In the genomic region with DNA sequence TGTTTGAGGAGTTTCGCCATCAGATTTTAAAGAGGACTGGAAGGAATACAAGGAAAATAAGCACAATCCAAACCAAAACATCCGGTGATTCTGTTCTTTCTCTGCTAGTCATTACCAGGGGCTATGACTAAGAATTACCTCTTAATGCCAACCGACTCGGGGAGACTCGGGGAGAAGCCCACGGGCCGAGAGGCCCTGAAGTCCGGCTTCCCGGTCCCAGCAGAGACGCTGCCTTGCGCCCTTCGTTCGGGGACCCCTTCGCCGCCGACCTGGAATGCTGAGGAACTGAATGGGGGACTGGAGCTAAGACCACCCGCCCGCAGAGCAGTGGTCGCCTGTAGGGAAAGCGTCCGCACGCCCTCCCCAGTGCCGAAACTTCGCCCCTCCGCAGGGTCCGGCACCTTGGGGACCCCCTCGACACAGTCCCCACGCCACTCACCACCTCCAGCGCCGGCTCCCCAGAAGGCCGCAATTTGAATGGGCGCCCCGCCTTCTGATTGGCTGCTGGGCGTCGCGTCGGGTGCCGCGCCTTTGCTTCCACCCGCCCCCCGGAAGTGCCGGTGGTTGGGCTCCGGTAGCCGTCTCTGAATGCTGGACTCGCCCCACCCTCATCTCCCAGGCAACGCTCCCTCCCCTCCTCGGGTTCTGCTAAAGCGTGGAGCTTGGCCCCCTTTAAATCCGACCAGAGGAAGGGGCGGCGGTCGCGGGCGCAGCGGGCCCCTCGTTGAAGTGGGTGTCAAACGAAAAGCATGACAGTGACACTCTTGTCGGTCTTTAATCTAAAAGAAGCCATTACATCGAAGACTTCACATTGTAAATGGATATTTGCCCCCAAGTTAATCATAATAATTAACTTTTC, we compare ENCODE assay signal across 1 cellular context.
TF ChIP-seq lines count a peak whose summit lies in the region.

A gene with protein sequence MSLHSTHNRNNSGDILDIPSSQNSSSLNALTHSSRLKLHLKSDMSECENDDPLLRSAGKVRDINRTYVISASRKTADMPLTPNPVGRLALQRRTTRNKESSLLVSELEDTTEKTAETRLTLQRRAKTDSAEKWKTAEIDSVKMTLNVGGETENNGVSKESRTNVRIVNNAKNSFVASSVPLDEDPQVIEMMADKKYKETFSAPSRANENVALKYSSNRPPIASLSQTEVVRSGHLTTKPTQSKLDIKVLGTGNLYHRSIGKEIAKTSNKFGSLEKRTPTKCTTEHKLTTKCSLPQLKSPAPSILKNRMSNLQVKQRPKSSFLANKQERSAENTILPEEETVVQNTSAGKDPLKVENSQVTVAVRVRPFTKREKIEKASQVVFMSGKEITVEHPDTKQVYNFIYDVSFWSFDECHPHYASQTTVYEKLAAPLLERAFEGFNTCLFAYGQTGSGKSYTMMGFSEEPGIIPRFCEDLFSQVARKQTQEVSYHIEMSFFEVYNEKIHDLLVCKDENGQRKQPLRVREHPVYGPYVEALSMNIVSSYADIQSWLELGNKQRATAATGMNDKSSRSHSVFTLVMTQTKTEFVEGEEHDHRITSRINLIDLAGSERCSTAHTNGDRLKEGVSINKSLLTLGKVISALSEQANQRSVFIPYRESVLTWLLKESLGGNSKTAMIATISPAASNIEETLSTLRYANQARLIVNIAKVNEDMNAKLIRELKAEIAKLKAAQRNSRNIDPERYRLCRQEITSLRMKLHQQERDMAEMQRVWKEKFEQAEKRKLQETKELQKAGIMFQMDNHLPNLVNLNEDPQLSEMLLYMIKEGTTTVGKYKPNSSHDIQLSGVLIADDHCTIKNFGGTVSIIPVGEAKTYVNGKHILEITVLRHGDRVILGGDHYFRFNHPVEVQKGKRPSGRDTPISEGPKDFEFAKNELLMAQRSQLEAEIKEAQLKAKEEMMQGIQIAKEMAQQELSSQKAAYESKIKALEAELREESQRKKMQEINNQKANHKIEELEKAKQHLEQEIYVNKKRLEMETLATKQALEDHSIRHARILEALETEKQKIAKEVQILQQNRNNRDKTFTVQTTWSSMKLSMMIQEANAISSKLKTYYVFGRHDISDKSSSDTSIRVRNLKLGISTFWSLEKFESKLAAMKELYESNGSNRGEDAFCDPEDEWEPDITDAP (N-terminal part only) (minus strand): TSS at position 479 of the 859 bp plus-strand sequence. CDS start 2,028 bp downstream, outside the sequence.

TF ChIP-seq in K562, 482 proteins besides CTCF, POLR2A, EP300 and RAD21 (continued from another document and continues in another):
- TF ChIP-seq CUX1 (CRISPR knock-in tag; IDR thresholded peaks at IDR 0.05) = no peak
- TF ChIP-seq YBX1 (IDR thresholded peaks at IDR 0.05) = no peak
- TF ChIP-seq ZKSCAN1 (IDR thresholded peaks at IDR 0.05; ENCODE audit: low read depth, low read length) = no peak
- no peak for TF ChIP-seq SNRNP70 (optimal IDR thresholded peaks at IDR 0.05; ENCODE audit: low read depth, low read length)
- TF ChIP-seq TBL1XR1 (IDR thresholded peaks at IDR 0.05; ENCODE audit: low read length in 2 of 2) = no peak
- peak; percentile 85; the same call in 1 of the 2 replicates for TF ChIP-seq NR4A1 (CRISPR knock-in tag; IDR thresholded peaks at IDR 0.05)
- TF ChIP-seq NR4A1 (tag; IDR thresholded peaks at IDR 0.05) = no peak
- peak; percentile 98 for TF ChIP-seq SP1 (CRISPR knock-in tag; IDR thresholded peaks at IDR 0.05)
- TF ChIP-seq FOXP1 (CRISPR knock-in tag; IDR thresholded peaks at IDR 0.05) = peak; percentile 94
- TF ChIP-seq, protein P1, sequence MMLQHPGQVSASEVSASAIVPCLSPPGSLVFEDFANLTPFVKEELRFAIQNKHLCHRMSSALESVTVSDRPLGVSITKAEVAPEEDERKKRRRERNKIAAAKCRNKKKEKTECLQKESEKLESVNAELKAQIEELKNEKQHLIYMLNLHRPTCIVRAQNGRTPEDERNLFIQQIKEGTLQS (IDR thresholded peaks at IDR 0.05) = peak; percentile 32; the same call in 1 of the 2 replicates
- TF ChIP-seq, protein P1 (CRISPR knock-in tag; conservative IDR thresholded peaks at IDR 0.05) = no peak
- TF ChIP-seq SETDB1 (IDR thresholded peaks at IDR 0.05; ENCODE audit: low read length) = no peak
- TF ChIP-seq PML (IDR thresholded peaks at IDR 0.05; ENCODE audit: low read length) = peak; percentile 71
- no peak; the same call in 1 of the 2 replicates for TF ChIP-seq BRD4 (IDR thresholded peaks at IDR 0.05)
- TF ChIP-seq FOXA3 (CRISPR knock-in tag; conservative IDR thresholded peaks at IDR 0.05 in 1 of 2, IDR thresholded peaks at IDR 0.05 in 1 of 2) = peak in 1 of 2 experiments; percentile 41; a peak in 1 of 4 replicates
- TF ChIP-seq ZFPM2 (CRISPR knock-in tag; IDR thresholded peaks at IDR 0.05) = 0 out of 2 replicates have a peak, but pooled peaks have one; percentile 9
- no peak for TF ChIP-seq NCOA4 (IDR thresholded peaks at IDR 0.05; ENCODE audit: partially characterized antibody)
- TF ChIP-seq CC2D1A (IDR thresholded peaks at IDR 0.05) = peak; percentile 96
- TF ChIP-seq POLR2B (IDR thresholded peaks at IDR 0.05; ENCODE audit: low read depth, partially characterized antibody) = peak; percentile 80
- TF ChIP-seq, protein P2, sequence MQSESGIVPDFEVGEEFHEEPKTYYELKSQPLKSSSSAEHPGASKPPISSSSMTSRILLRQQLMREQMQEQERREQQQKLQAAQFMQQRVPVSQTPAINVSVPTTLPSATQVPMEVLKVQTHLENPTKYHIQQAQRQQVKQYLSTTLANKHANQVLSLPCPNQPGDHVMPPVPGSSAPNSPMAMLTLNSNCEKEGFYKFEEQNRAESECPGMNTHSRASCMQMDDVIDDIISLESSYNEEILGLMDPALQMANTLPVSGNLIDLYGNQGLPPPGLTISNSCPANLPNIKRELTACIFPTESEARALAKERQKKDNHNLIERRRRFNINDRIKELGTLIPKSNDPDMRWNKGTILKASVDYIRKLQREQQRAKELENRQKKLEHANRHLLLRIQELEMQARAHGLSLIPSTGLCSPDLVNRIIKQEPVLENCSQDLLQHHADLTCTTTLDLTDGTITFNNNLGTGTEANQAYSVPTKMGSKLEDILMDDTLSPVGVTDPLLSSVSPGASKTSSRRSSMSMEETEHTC (IDR thresholded peaks at IDR 0.05) = no peak
- TF ChIP-seq THAP12 (CRISPR knock-in tag; IDR thresholded peaks at IDR 0.05) = peak; percentile 84
- peak; percentile 59 for TF ChIP-seq ATF1 (CRISPR knock-in tag; IDR thresholded peaks at IDR 0.05)
- peak; percentile 97 for TF ChIP-seq ATF1 (tag; IDR thresholded peaks at IDR 0.05)
- TF ChIP-seq FOS (IDR thresholded peaks at IDR 0.05; ENCODE audit: extremely low read depth, insufficient read length) = peak; percentile 77
- no peak for TF ChIP-seq ZNF586 (CRISPR knock-in tag; conservative IDR thresholded peaks at IDR 0.05)
- peak; percentile 93 for TF ChIP-seq GABPA (tag; conservative IDR thresholded peaks at IDR 0.05; ENCODE audit: low read depth)
- TF ChIP-seq, protein P3, sequence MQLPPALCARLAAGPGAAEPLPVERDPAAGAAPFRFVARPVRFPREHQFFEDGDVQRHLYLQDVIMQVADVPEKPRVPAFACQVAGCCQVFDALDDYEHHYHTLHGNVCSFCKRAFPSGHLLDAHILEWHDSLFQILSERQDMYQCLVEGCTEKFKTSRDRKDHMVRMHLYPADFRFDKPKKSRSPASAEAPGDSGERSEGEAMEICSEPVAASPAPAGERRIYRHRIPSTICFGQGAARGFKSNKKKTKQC (CRISPR knock-in tag; IDR thresholded peaks at IDR 0.05) = peak; percentile 88; the same call in 1 of the 2 replicates
- no peak for TF ChIP-seq ZNF707 (CRISPR knock-in tag; conservative IDR thresholded peaks at IDR 0.05)
- TF ChIP-seq, protein P4, sequence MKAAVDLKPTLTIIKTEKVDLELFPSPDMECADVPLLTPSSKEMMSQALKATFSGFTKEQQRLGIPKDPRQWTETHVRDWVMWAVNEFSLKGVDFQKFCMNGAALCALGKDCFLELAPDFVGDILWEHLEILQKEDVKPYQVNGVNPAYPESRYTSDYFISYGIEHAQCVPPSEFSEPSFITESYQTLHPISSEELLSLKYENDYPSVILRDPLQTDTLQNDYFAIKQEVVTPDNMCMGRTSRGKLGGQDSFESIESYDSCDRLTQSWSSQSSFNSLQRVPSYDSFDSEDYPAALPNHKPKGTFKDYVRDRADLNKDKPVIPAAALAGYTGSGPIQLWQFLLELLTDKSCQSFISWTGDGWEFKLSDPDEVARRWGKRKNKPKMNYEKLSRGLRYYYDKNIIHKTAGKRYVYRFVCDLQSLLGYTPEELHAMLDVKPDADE (conservative IDR thresholded peaks at IDR 0.05; ENCODE audit: control insufficient read depth, low read depth, low read length) = peak; percentile 84; the same call in 1 of the 2 replicates
- no peak for TF ChIP-seq ASH1L (IDR thresholded peaks at IDR 0.05; ENCODE audit: borderline replicate concordance, low read depth, partially characterized antibody)
- TF ChIP-seq ZNF140 (CRISPR knock-in tag; IDR thresholded peaks at IDR 0.05) = no peak
- no peak for TF ChIP-seq NUFIP1 (IDR thresholded peaks at IDR 0.05; ENCODE audit: partially characterized antibody)
- no peak; the same call in 1 of the 2 replicates for TF ChIP-seq RBM34 (IDR thresholded peaks at IDR 0.05; ENCODE audit: borderline replicate concordance, insufficient read depth, low read length)
- peak; percentile 71; the same call in 1 of the 2 replicates for TF ChIP-seq MYNN (IDR thresholded peaks at IDR 0.05)
- no peak for TF ChIP-seq MYNN (CRISPR knock-in tag; IDR thresholded peaks at IDR 0.05)
- no peak for TF ChIP-seq ZNF778 (CRISPR knock-in tag; IDR thresholded peaks at IDR 0.05)
- TF ChIP-seq ZNF717 (CRISPR knock-in tag; IDR thresholded peaks at IDR 0.05) = no peak
- TF ChIP-seq POLR2G (IDR thresholded peaks at IDR 0.05; ENCODE audit: low read depth, low read length) = peak; percentile 94
- no peak for TF ChIP-seq HEY1 (CRISPR knock-in tag; IDR thresholded peaks at IDR 0.05; ENCODE audit: borderline replicate concordance)
- no peak for TF ChIP-seq SRSF3 (IDR thresholded peaks at IDR 0.05; ENCODE audit: insufficient read depth, low read length)
- TF ChIP-seq ZBTB1 (CRISPR knock-in tag; IDR thresholded peaks at IDR 0.05; ENCODE audit: borderline replicate concordance, low read depth) = peak; percentile 74; the same call in 1 of the 2 replicates
- TF ChIP-seq SMARCA5 (IDR thresholded peaks at IDR 0.05) = no peak
- peak; percentile 89; the same call in 1 of the 2 replicates for TF ChIP-seq KAT7 (CRISPR knock-in tag; IDR thresholded peaks at IDR 0.05; ENCODE audit: borderline replicate concordance)
- TF ChIP-seq, protein P5, sequence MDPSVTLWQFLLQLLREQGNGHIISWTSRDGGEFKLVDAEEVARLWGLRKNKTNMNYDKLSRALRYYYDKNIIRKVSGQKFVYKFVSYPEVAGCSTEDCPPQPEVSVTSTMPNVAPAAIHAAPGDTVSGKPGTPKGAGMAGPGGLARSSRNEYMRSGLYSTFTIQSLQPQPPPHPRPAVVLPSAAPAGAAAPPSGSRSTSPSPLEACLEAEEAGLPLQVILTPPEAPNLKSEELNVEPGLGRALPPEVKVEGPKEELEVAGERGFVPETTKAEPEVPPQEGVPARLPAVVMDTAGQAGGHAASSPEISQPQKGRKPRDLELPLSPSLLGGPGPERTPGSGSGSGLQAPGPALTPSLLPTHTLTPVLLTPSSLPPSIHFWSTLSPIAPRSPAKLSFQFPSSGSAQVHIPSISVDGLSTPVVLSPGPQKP (CRISPR knock-in tag; IDR thresholded peaks at IDR 0.05) = no peak
- peak; percentile 90 for TF ChIP-seq SUPT5H (IDR thresholded peaks at IDR 0.05)
- peak; percentile 86 for TF ChIP-seq TAF1 (IDR thresholded peaks at IDR 0.05; ENCODE audit: control insufficient read depth, extremely low read depth, insufficient read depth, low read length, severe bottlenecking)
- TF ChIP-seq FOSL1 (tag; conservative IDR thresholded peaks at IDR 0.05) = peak; percentile 63
